Comparison of ENCODE assay signal across 13 cellular contexts in genomic region chr15:100043069-100043641, GRCh38.
DNase-seq lines count a peak whose midpoint lies in the region; ATAC-seq and TF ChIP-seq lines count a peak whose summit lies in the region.
"Had no signal": no experiment of that assay in that cellular context is flagged by ENCODE, and none has a peak within 500 bp of the region (broad histone marks: within the 10 kb centered on the region; RNA-seq: fewer than 3 reads in every experiment).

No MANE protein-coding gene starts in this region.

- H3K27ac ChIP-seq in VCaP: peak overlapping the region; percentile 72
- H3K27ac ChIP-seq: stomach had no signal

- no peak for TF ChIP-seq CTCF in VCaP (conservative IDR thresholded peaks at IDR 0.05)

- peak; percentile 81 for DNase-seq in HS-5 (ENCODE audit: low read depth)
- DNase-seq in Right ventricle myocardium superior: no peak
- peak; percentile 28 for DNase-seq in stromal cell of bone marrow (ENCODE audit: low read depth)
- DNase-seq in NCI-H1417 treated with DMSO at 0.1 percent for 48 hours (lab: John Stamatoyannopoulos, UW): no peak
- DNase-seq in globus pallidus (ENCODE audit: low spot score): no peak
- DNase-seq in AML-193 (lab: John Stamatoyannopoulos, UW): no peak
- DNase-seq in NCI-H2029 treated with DMSO at 0.1 percent for 48 hours (lab: John Stamatoyannopoulos, UW): no peak
- DNase-seq: activated CD4-positive, alpha-beta T cell treated with anti-CD3 and anti-CD28 coated beads, Interleukin-2, amount 50 U/mL, for 48 hours; caudate nucleus; immature natural killer cell; right cardiac atrium; stomach had no signal

- intact Hi-C loops in Right ventricle myocardium superior (cut with DNase I): no loop called here

- ATAC-seq in Right ventricle myocardium superior (ENCODE audit: poor library complexity): peak; percentile 77

Comparison
In these comparisons a context has a peak if more than half of its experiments do, and no peak if none do; other contexts are left out.
1. DNase-seq: peak in HS-5 (single experiment) and stromal cell of bone marrow (single experiment); none in Right ventricle myocardium superior (single experiment), NCI-H1417 treated with DMSO at 0.1 percent for 48 hours (single experiment), globus pallidus (single experiment), AML-193 (0 of 2) and NCI-H2029 treated with DMSO at 0.1 percent for 48 hours (single experiment).